21 cellular contexts compared by ENCODE assay signal in genomic region chr4:110129544-110129943, GRCh38.
"Had no signal": no experiment of that assay in that cellular context is flagged by ENCODE, and none has a peak within 500 bp of the region (broad histone marks: within the 10 kb centered on the region; RNA-seq: fewer than 3 reads in every experiment).

No MANE protein-coding gene starts in this region.

- H3K4me3 Mint-ChIP-seq: activated CD8-positive, alpha-beta T cell treated with anti-CD3 and anti-CD28 coated beads, Interleukin-2, amount 10 ng/mL, durations not matched to agents 7 days and 5 days; activated naive CD4-positive, alpha-beta T cell treated with anti-CD3 and anti-CD28 coated beads, Interleukin-2, amount 50 U/mL, for 24 hours; IgD-negative memory B cell; T-cell had no signal

- H3K9me3 ChIP-seq: SJSA1 had no signal

- H3K27me3 ChIP-seq: SJSA1 had no signal

- H3K4me1 Mint-ChIP-seq: IgD-negative memory B cell had no signal

- DNase-seq: activated CD4-positive, alpha-beta T cell treated with anti-CD3 and anti-CD28 coated beads for 4 hours; activated CD8-positive, alpha-beta memory T cell treated with anti-CD3 and anti-CD28 coated beads, Interleukin-2, amount 50 U/mL, for 48 hours; activated CD8-positive, alpha-beta T cell treated with anti-CD3 and anti-CD28 coated beads, Interleukin-2, amount 10 ng/mL, durations not matched to agents 7 days and 5 days; activated effector memory CD4-positive, alpha-beta T cell treated with Interleukin-2 at 50 U/mL for 16 hours; activated naive CD4-positive, alpha-beta T cell; activated T-cell treated with anti-CD3 and anti-CD28 coated beads, Interleukin-2, amount 50 U/mL, for 1 hour; aorta; central memory CD4-positive, alpha-beta T cell; KG1; NCI-H1048; NCI-H2029; NCI-H510A treated with DMSO at 0.1 percent for 48 hours; NCI-H69; PC-3; SHP77; T-cell had no signal

- H3K4me3 ChIP-seq: SJSA1 had no signal

- H3K36me3 Mint-ChIP-seq: IgD-negative memory B cell had no signal

- H3K27ac ChIP-seq: SJSA1 had no signal

- ATAC-seq: activated CD8-positive, alpha-beta T cell treated with anti-CD3 and anti-CD28 coated beads, Interleukin-2, amount 10 ng/mL, durations not matched to agents 7 days and 5 days; PC-3; T-cell had no signal

- FAIRE-seq: bronchial epithelial cell, RCC 7860 had no signal

- H3K27ac Mint-ChIP-seq: activated CD8-positive, alpha-beta T cell treated with anti-CD3 and anti-CD28 coated beads, Interleukin-2, amount 10 ng/mL, durations not matched to agents 7 days and 5 days; activated naive CD4-positive, alpha-beta T cell treated with anti-CD3 and anti-CD28 coated beads, Interleukin-2, amount 50 U/mL, for 24 hours; IgD-negative memory B cell; T-cell had no signal

- H3K27me3 Mint-ChIP-seq: activated naive CD4-positive, alpha-beta T cell treated with anti-CD3 and anti-CD28 coated beads, Interleukin-2, amount 50 U/mL, for 24 hours; IgD-negative memory B cell; T-cell had no signal

- H3K9me3 Mint-ChIP-seq: activated naive CD4-positive, alpha-beta T cell treated with anti-CD3 and anti-CD28 coated beads, Interleukin-2, amount 50 U/mL, for 24 hours; IgD-negative memory B cell had no signal

- H3K4me1 ChIP-seq: SJSA1 had no signal
